25 cellular contexts compared by ENCODE assay signal in genomic region chr1:199302554-199302953, GRCh38.
DNase-seq lines count a peak whose midpoint lies in the region; ATAC-seq and TF ChIP-seq lines count a peak whose summit lies in the region.
"Had no signal": no experiment of that assay in that cellular context is flagged by ENCODE, and none has a peak within 500 bp of the region (broad histone marks: within the 10 kb centered on the region; RNA-seq: fewer than 3 reads in every experiment).

No MANE protein-coding gene starts in this region.

- peaks cover 4 to 7% of the 10 kb centered on the region in 2 donors for H3K36me3 Mint-ChIP-seq in activated naive CD4-positive, alpha-beta T cell treated with anti-CD3 and anti-CD28 coated beads, Interleukin-2, amount 50 U/mL, for 72 hours
- no peaks in the 10 kb centered on the region for H3K36me3 Mint-ChIP-seq in activated naive CD4-positive, alpha-beta T cell treated with anti-CD3 and anti-CD28 coated beads, Interleukin-2, amount 10 ng/mL, durations not matched to agents 7 days and 5 days
- H3K36me3 Mint-ChIP-seq in activated naive CD8-positive, alpha-beta T cell treated with anti-CD3 and anti-CD28 coated beads for 36 hours, result no peaks in the 10 kb centered on the region
- H3K36me3 Mint-ChIP-seq: CD14-positive monocyte, IgD-negative memory B cell had no signal

- CTCF ChIA-PET in activated naive CD4-positive, alpha-beta T cell treated with anti-CD3 and anti-CD28 coated beads, Interleukin-2, amount 10 ng/mL, durations not matched to agents 7 days and 5 days (lab: Charles Lee), result no interaction called here

- H3K9me3 Mint-ChIP-seq in activated naive CD4-positive, alpha-beta T cell treated with anti-CD3 and anti-CD28 coated beads, Interleukin-2, amount 50 U/mL, for 72 hours, result no peaks in the 10 kb centered on the region
- H3K9me3 Mint-ChIP-seq in activated naive CD4-positive, alpha-beta T cell treated with anti-CD3 and anti-CD28 coated beads, Interleukin-2, amount 10 ng/mL, durations not matched to agents 7 days and 5 days, result no peaks in the 10 kb centered on the region
- no peaks in the 10 kb centered on the region for H3K9me3 Mint-ChIP-seq in activated naive CD8-positive, alpha-beta T cell treated with anti-CD3 and anti-CD28 coated beads for 36 hours
- no peaks in the 10 kb centered on the region for H3K9me3 Mint-ChIP-seq in stimulated activated naive CD8-positive, alpha-beta T cell treated with anti-CD3 and anti-CD28 coated beads, Interleukin-15, amount 100 ng/mL, for 72 hours
- H3K9me3 Mint-ChIP-seq: CD14-positive monocyte, IgD-negative memory B cell had no signal

- peak; percentile 70 to 71 for ATAC-seq in activated naive CD4-positive, alpha-beta T cell treated with anti-CD3 and anti-CD28 coated beads, Interleukin-2, amount 50 U/mL, for 72 hours
- ATAC-seq in stimulated activated naive CD8-positive, alpha-beta T cell treated with anti-CD3 and anti-CD28 coated beads, Interleukin-15, amount 100 ng/mL, for 72 hours, result peak; percentile 71
- ATAC-seq in HG02852 (IDR thresholded peaks at IDR 0.05; ENCODE audit: unreplicated experiment), result no peak
- ATAC-seq: A549, left lobe of liver, sciatic nerve had no signal

- no peak overlapping the region for H3K27ac Mint-ChIP-seq in activated naive CD4-positive, alpha-beta T cell treated with anti-CD3 and anti-CD28 coated beads, Interleukin-2, amount 50 U/mL, for 72 hours
- H3K27ac Mint-ChIP-seq in activated naive CD4-positive, alpha-beta T cell treated with anti-CD3 and anti-CD28 coated beads, Interleukin-2, amount 10 ng/mL, durations not matched to agents 7 days and 5 days, result no peak overlapping the region
- H3K27ac Mint-ChIP-seq in activated naive CD8-positive, alpha-beta T cell treated with anti-CD3 and anti-CD28 coated beads for 36 hours, result peak overlapping the region; percentile 55
- no peak overlapping the region for H3K27ac Mint-ChIP-seq in stimulated activated naive CD8-positive, alpha-beta T cell treated with anti-CD3 and anti-CD28 coated beads, Interleukin-15, amount 100 ng/mL, for 72 hours
- H3K27ac Mint-ChIP-seq: CD14-positive monocyte, IgD-negative memory B cell had no signal

- no peaks in the 10 kb centered on the region for H3K27me3 Mint-ChIP-seq in activated naive CD4-positive, alpha-beta T cell treated with anti-CD3 and anti-CD28 coated beads, Interleukin-2, amount 10 ng/mL, durations not matched to agents 7 days and 5 days
- H3K27me3 Mint-ChIP-seq in activated naive CD8-positive, alpha-beta T cell treated with anti-CD3 and anti-CD28 coated beads for 36 hours, result peaks cover 13% of the 10 kb centered on the region
- no peaks in the 10 kb centered on the region for H3K27me3 Mint-ChIP-seq in stimulated activated naive CD8-positive, alpha-beta T cell treated with anti-CD3 and anti-CD28 coated beads, Interleukin-15, amount 100 ng/mL, for 72 hours

- no peaks in the 10 kb centered on the region for H3K4me1 Mint-ChIP-seq in activated naive CD4-positive, alpha-beta T cell treated with anti-CD3 and anti-CD28 coated beads, Interleukin-2, amount 10 ng/mL, durations not matched to agents 7 days and 5 days
- H3K4me1 Mint-ChIP-seq in activated naive CD8-positive, alpha-beta T cell treated with anti-CD3 and anti-CD28 coated beads for 36 hours, result peaks cover 21% of the 10 kb centered on the region
- H3K4me1 Mint-ChIP-seq in stimulated activated naive CD8-positive, alpha-beta T cell treated with anti-CD3 and anti-CD28 coated beads, Interleukin-15, amount 100 ng/mL, for 72 hours, result peaks cover 18% of the 10 kb centered on the region
- H3K4me1 Mint-ChIP-seq: CD14-positive monocyte, IgD-negative memory B cell had no signal

- no peak overlapping the region for H3K4me3 ChIP-seq in fibroblast of pulmonary artery (replicated peaks; ENCODE audit: low read depth, low read length)
- H3K4me3 ChIP-seq: A549, cardiac muscle cell, uterus had no signal

- DNase-seq in activated naive CD4-positive, alpha-beta T cell treated with anti-CD3 and anti-CD28 coated beads, Interleukin-2, amount 50 U/mL, for 72 hours (ENCODE audit: low spot score in 2 of 2), result no peak
- DNase-seq in activated naive CD4-positive, alpha-beta T cell treated with anti-CD3 and anti-CD28 coated beads, Interleukin-2, amount 10 ng/mL, durations not matched to agents 7 days and 5 days, result no peak
- no peak for DNase-seq in activated naive CD8-positive, alpha-beta T cell treated with anti-CD3 and anti-CD28 coated beads for 36 hours
- peak; percentile 72 for DNase-seq in fibroblast of pulmonary artery (ENCODE audit: low read depth)
- DNase-seq in stimulated activated naive CD8-positive, alpha-beta T cell treated with anti-CD3 and anti-CD28 coated beads, Interleukin-15, amount 100 ng/mL, for 72 hours, result no peak
- DNase-seq in inferior parietal cortex (ENCODE audit: extremely low spot score), result no peak
- no peak for DNase-seq in NCI-H524 treated with DMSO at 0.1 percent for 48 hours (lab: John Stamatoyannopoulos, UW)
- DNase-seq: activated CD4-positive, alpha-beta T cell treated with anti-CD3 and anti-CD28 coated beads for 4 hours; activated CD8-positive, alpha-beta memory T cell treated with anti-CD3 and anti-CD28 coated beads, Interleukin-2, amount 50 U/mL, for 4 hours; DMS153; effector CD8-positive, alpha-beta T cell; NCI-H1930; NCI-H446 treated with DMSO at 0.1 percent for 48 hours; occipital lobe; SIG-M5; stimulated activated CD4-positive, alpha-beta T cell treated with anti-CD3 and anti-CD28 coated beads, Interleukin-1b, Interleukin-23, amount 100 ng/mL, for 48 hours; substantia nigra; uterus had no signal

- no peak for TF ChIP-seq CTCF in fibroblast of pulmonary artery (IDR thresholded peaks at IDR 0.05; ENCODE audit: low read length, missing control alignments)

- H3K4me3 Mint-ChIP-seq in activated naive CD4-positive, alpha-beta T cell treated with anti-CD3 and anti-CD28 coated beads, Interleukin-2, amount 10 ng/mL, durations not matched to agents 7 days and 5 days, result no peak overlapping the region
- H3K4me3 Mint-ChIP-seq in activated naive CD8-positive, alpha-beta T cell treated with anti-CD3 and anti-CD28 coated beads for 36 hours, result no peak overlapping the region
- H3K4me3 Mint-ChIP-seq in stimulated activated naive CD8-positive, alpha-beta T cell treated with anti-CD3 and anti-CD28 coated beads, Interleukin-15, amount 100 ng/mL, for 72 hours, result no peak overlapping the region
- H3K4me3 Mint-ChIP-seq: CD14-positive monocyte, IgD-negative memory B cell had no signal
